In the genomic region with DNA sequence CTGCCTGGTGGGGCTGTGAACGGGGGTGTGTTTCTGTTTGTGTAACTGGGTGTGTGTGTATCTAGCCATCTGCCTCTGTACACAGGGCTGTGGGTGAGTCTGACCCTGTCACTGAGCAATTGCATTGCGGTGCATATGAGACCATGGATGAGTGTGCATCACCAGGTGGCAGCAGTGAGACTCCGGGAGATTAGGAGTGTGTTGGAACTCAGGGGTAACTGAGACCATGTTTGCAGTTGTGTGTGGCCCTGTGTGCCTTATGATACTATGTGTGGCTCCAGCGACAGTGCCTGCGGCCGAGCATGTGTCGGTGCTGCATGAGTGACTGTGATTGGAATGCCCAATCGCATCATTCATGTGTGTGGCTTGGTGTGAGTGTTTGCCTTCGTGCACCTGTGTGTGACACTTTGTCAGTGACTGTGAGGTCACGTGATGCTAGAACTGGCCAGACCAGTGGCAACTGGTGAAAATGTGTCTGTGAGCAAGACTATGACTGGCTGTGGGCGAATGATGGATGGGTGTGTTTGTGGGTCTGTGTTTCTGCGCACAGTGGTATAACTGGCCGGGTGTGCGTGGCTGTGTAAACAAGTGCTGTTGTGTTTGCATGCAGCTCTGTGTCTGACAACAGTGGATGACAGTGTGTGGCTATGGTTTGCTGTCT, we compare ENCODE assay signal across 1 cellular context.
TF ChIP-seq lines count a peak whose summit lies in the region.

No MANE protein-coding gene starts in this region.

TF ChIP-seq in HepG2, 621 proteins besides CTCF, POLR2A, EP300 and RAD21 (continued from another document and continues in another):
- TF ChIP-seq, protein P1, sequence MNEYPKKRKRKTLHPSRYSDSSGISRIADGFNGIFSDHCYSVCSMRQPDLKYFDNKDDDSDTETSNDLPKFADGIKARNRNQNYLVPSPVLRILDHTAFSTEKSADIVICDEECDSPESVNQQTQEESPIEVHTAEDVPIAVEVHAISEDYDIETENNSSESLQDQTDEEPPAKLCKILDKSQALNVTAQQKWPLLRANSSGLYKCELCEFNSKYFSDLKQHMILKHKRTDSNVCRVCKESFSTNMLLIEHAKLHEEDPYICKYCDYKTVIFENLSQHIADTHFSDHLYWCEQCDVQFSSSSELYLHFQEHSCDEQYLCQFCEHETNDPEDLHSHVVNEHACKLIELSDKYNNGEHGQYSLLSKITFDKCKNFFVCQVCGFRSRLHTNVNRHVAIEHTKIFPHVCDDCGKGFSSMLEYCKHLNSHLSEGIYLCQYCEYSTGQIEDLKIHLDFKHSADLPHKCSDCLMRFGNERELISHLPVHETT (CRISPR knock-in tag; conservative IDR thresholded peaks at IDR 0.05) = no peak
- TF ChIP-seq ZNF3 (CRISPR knock-in tag; IDR thresholded peaks at IDR 0.05) (no peak), RFX1 (IDR thresholded peaks at IDR 0.05) (no peak), ZNF652 (CRISPR knock-in tag; IDR thresholded peaks at IDR 0.05; ENCODE audit: borderline replicate concordance, low read depth) (no peak), SALL1 (CRISPR knock-in tag; IDR thresholded peaks at IDR 0.05) (peak; percentile 57; the same call in 1 of the 2 replicates), KDM6A (CRISPR knock-in tag; IDR thresholded peaks at IDR 0.05; ENCODE audit: low read depth) (no peak), ZFX (CRISPR knock-in tag; IDR thresholded peaks at IDR 0.05; ENCODE audit: low read depth) (peak; percentile 42; the same call in 1 of the 2 replicates), ZNF674 (CRISPR knock-in tag; IDR thresholded peaks at IDR 0.05; ENCODE audit: low read depth) (no peak), NR1H2 (CRISPR knock-in tag; IDR thresholded peaks at IDR 0.05; ENCODE audit: borderline replicate concordance, low read depth) (no peak), TBL1XR1 (IDR thresholded peaks at IDR 0.05; ENCODE audit: borderline replicate concordance, low read length, partially characterized antibody) (no peak), RXRA (CRISPR knock-in tag; IDR thresholded peaks at IDR 0.05) (no peak; the same call in 1 of the 2 replicates), ZNF441 (CRISPR knock-in tag; IDR thresholded peaks at IDR 0.05; ENCODE audit: borderline replicate concordance) (no peak), HMG20A (CRISPR knock-in tag; IDR thresholded peaks at IDR 0.05; ENCODE audit: borderline replicate concordance) (peak; percentile 27; the same call in 1 of the 2 replicates), GTF2F1 (IDR thresholded peaks at IDR 0.05; ENCODE audit: low read length) (no peak), PHB2 (IDR thresholded peaks at IDR 0.05; ENCODE audit: partially characterized antibody) (no peak), NR2F6 (IDR thresholded peaks at IDR 0.05) (peak; percentile 43; the same call in 1 of the 2 replicates), NR2F6 (CRISPR knock-in tag; IDR thresholded peaks at IDR 0.05) (peak; percentile 59), NFYC (CRISPR knock-in tag; IDR thresholded peaks at IDR 0.05) (no peak), ZNF224 (CRISPR knock-in tag; IDR thresholded peaks at IDR 0.05) (no peak), STAG1 (CRISPR knock-in tag; IDR thresholded peaks at IDR 0.05) (peak; percentile 75), RFXANK (CRISPR knock-in tag; IDR thresholded peaks at IDR 0.05) (no peak), SAFB2 (CRISPR knock-in tag; IDR thresholded peaks at IDR 0.05; ENCODE audit: borderline replicate concordance, low read depth) (0 out of 2 replicates have a peak, but pooled peaks have one; percentile 80), HCFC1 (IDR thresholded peaks at IDR 0.05; ENCODE audit: low read depth, low read length) (no peak), HNRNPLL (IDR thresholded peaks at IDR 0.05; ENCODE audit: low read depth, low read length, poor library complexity, severe bottlenecking) (no peak), ZFP62 (CRISPR knock-in tag; IDR thresholded peaks at IDR 0.05) (no peak), SMAD9 (CRISPR knock-in tag; IDR thresholded peaks at IDR 0.05) (no peak), HDAC6 (IDR thresholded peaks at IDR 0.05; ENCODE audit: low read depth, low read length) (no peak), MATR3 (CRISPR knock-in tag; IDR thresholded peaks at IDR 0.05) (no peak), ZNF746 (CRISPR knock-in tag; IDR thresholded peaks at IDR 0.05) (no peak; the same call in 1 of the 2 replicates), NFIC (IDR thresholded peaks at IDR 0.05; ENCODE audit: low read length) (no peak), CBX5 (CRISPR knock-in tag; IDR thresholded peaks at IDR 0.05; ENCODE audit: borderline replicate concordance) (no peak; the same call in 1 of the 2 replicates), ZNF619 (CRISPR knock-in tag; IDR thresholded peaks at IDR 0.05) (0 out of 2 replicates have a peak, but pooled peaks have one; percentile 73), SATB2 (CRISPR knock-in tag; IDR thresholded peaks at IDR 0.05) (no peak), DR1 (CRISPR knock-in tag; IDR thresholded peaks at IDR 0.05) (no peak), ZSCAN29 (CRISPR knock-in tag; conservative IDR thresholded peaks at IDR 0.05) (no peak), KLF15 (CRISPR knock-in tag; IDR thresholded peaks at IDR 0.05; ENCODE audit: borderline replicate concordance) (no peak), JUN (CRISPR knock-in tag; IDR thresholded peaks at IDR 0.05) (no peak), PITX1 (CRISPR knock-in tag; IDR thresholded peaks at IDR 0.05) (peak; percentile 76; the same call in 1 of the 2 replicates), ZNF17 (CRISPR knock-in tag; IDR thresholded peaks at IDR 0.05) (no peak), ZFP36L2 (CRISPR knock-in tag; IDR thresholded peaks at IDR 0.05) (no peak), PAX8 (CRISPR knock-in tag; IDR thresholded peaks at IDR 0.05; ENCODE audit: borderline replicate concordance) (no peak), ZNF24 (IDR thresholded peaks at IDR 0.05) (no peak), SP2 (CRISPR knock-in tag; IDR thresholded peaks at IDR 0.05) (no peak)
- TF ChIP-seq, protein P2, sequence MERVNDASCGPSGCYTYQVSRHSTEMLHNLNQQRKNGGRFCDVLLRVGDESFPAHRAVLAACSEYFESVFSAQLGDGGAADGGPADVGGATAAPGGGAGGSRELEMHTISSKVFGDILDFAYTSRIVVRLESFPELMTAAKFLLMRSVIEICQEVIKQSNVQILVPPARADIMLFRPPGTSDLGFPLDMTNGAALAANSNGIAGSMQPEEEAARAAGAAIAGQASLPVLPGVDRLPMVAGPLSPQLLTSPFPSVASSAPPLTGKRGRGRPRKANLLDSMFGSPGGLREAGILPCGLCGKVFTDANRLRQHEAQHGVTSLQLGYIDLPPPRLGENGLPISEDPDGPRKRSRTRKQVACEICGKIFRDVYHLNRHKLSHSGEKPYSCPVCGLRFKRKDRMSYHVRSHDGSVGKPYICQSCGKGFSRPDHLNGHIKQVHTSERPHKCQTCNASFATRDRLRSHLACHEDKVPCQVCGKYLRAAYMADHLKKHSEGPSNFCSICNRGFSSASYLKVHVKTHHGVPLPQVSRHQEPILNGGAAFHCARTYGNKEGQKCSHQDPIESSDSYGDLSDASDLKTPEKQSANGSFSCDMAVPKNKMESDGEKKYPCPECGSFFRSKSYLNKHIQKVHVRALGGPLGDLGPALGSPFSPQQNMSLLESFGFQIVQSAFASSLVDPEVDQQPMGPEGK (CRISPR knock-in tag; IDR thresholded peaks at IDR 0.05) = no peak; the same call in none of the 2 replicates
- TF ChIP-seq, protein P3, sequence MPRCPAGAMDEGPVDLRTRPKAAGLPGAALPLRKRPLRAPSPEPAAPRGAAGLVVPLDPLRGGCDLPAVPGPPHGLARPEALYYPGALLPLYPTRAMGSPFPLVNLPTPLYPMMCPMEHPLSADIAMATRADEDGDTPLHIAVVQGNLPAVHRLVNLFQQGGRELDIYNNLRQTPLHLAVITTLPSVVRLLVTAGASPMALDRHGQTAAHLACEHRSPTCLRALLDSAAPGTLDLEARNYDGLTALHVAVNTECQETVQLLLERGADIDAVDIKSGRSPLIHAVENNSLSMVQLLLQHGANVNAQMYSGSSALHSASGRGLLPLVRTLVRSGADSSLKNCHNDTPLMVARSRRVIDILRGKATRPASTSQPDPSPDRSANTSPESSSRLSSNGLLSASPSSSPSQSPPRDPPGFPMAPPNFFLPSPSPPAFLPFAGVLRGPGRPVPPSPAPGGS (CRISPR knock-in tag; IDR thresholded peaks at IDR 0.05) = 0 out of 2 replicates have a peak, but pooled peaks have one; percentile 17
- TF ChIP-seq, protein P4, sequence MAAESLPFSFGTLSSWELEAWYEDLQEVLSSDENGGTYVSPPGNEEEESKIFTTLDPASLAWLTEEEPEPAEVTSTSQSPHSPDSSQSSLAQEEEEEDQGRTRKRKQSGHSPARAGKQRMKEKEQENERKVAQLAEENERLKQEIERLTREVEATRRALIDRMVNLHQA (CRISPR knock-in tag; IDR thresholded peaks at IDR 0.05) = no peak
- TF ChIP-seq, protein P5, sequence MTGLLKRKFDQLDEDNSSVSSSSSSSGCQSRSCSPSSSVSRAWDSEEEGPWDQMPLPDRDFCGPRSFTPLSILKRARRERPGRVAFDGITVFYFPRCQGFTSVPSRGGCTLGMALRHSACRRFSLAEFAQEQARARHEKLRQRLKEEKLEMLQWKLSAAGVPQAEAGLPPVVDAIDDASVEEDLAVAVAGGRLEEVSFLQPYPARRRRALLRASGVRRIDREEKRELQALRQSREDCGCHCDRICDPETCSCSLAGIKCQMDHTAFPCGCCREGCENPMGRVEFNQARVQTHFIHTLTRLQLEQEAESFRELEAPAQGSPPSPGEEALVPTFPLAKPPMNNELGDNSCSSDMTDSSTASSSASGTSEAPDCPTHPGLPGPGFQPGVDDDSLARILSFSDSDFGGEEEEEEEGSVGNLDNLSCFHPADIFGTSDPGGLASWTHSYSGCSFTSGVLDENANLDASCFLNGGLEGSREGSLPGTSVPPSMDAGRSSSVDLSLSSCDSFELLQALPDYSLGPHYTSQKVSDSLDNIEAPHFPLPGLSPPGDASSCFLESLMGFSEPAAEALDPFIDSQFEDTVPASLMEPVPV (CRISPR knock-in tag; IDR thresholded peaks at IDR 0.05) = no peak
- TF ChIP-seq, protein P6, sequence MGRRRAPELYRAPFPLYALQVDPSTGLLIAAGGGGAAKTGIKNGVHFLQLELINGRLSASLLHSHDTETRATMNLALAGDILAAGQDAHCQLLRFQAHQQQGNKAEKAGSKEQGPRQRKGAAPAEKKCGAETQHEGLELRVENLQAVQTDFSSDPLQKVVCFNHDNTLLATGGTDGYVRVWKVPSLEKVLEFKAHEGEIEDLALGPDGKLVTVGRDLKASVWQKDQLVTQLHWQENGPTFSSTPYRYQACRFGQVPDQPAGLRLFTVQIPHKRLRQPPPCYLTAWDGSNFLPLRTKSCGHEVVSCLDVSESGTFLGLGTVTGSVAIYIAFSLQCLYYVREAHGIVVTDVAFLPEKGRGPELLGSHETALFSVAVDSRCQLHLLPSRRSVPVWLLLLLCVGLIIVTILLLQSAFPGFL (CRISPR knock-in tag; IDR thresholded peaks at IDR 0.05) = peak; percentile 55; the same call in 1 of the 2 replicates
- TF ChIP-seq, protein P7, sequence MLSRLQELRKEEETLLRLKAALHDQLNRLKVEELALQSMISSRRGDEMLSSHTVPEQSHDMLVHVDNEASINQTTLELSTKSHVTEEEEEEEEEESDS (CRISPR knock-in tag; IDR thresholded peaks at IDR 0.05; ENCODE audit: borderline replicate concordance) = no peak
- TF ChIP-seq, protein P8, sequence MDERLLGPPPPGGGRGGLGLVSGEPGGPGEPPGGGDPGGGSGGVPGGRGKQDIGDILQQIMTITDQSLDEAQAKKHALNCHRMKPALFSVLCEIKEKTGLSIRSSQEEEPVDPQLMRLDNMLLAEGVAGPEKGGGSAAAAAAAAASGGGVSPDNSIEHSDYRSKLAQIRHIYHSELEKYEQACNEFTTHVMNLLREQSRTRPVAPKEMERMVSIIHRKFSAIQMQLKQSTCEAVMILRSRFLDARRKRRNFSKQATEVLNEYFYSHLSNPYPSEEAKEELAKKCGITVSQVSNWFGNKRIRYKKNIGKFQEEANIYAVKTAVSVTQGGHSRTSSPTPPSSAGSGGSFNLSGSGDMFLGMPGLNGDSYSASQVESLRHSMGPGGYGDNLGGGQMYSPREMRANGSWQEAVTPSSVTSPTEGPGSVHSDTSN (CRISPR knock-in tag; IDR thresholded peaks at IDR 0.05) = no peak
- TF ChIP-seq, protein P9, sequence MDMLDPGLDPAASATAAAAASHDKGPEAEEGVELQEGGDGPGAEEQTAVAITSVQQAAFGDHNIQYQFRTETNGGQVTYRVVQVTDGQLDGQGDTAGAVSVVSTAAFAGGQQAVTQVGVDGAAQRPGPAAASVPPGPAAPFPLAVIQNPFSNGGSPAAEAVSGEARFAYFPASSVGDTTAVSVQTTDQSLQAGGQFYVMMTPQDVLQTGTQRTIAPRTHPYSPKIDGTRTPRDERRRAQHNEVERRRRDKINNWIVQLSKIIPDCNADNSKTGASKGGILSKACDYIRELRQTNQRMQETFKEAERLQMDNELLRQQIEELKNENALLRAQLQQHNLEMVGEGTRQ (IDR thresholded peaks at IDR 0.05; ENCODE audit: low read depth, low read length) = peak; percentile 92
- TF ChIP-seq, protein P9 (CRISPR knock-in tag; IDR thresholded peaks at IDR 0.05; ENCODE audit: borderline replicate concordance) = peak; percentile 83; the same call in 1 of the 2 replicates
- TF ChIP-seq, protein P10, sequence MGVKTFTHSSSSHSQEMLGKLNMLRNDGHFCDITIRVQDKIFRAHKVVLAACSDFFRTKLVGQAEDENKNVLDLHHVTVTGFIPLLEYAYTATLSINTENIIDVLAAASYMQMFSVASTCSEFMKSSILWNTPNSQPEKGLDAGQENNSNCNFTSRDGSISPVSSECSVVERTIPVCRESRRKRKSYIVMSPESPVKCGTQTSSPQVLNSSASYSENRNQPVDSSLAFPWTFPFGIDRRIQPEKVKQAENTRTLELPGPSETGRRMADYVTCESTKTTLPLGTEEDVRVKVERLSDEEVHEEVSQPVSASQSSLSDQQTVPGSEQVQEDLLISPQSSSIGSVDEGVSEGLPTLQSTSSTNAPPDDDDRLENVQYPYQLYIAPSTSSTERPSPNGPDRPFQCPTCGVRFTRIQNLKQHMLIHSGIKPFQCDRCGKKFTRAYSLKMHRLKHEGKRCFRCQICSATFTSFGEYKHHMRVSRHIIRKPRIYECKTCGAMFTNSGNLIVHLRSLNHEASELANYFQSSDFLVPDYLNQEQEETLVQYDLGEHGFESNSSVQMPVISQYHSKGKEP (CRISPR knock-in tag; IDR thresholded peaks at IDR 0.05) = no peak
